In genomic region chr2:27887122-27887521, GRCh38 we compare ENCODE assay signal across 1 cellular context.
TF ChIP-seq lines count a peak whose summit lies in the region.

No MANE protein-coding gene starts in this region.

TF ChIP-seq in SK-N-SH, 30 proteins besides CTCF, POLR2A, EP300 and RAD21:
- TF ChIP-seq SMC3 (IDR thresholded peaks at IDR 0.05; ENCODE audit: low read depth, low read length) (no peak), MAX (IDR thresholded peaks at IDR 0.05; ENCODE audit: low read depth) (no peak), PBX3 (IDR thresholded peaks at IDR 0.05) (no peak), ELF1 (IDR thresholded peaks at IDR 0.05) (no peak), USF2 (IDR thresholded peaks at IDR 0.05; ENCODE audit: borderline replicate concordance, low read depth, low read length) (no peak), FOXM1 (IDR thresholded peaks at IDR 0.05; ENCODE audit: low read depth) (no peak), CHD2 (IDR thresholded peaks at IDR 0.05; ENCODE audit: low read length, partially characterized antibody) (no peak), IRF3 (IDR thresholded peaks at IDR 0.05; ENCODE audit: low read depth, low read length) (no peak), GABPA (IDR thresholded peaks at IDR 0.05; ENCODE audit: low read depth) (no peak), JUND (IDR thresholded peaks at IDR 0.05) (no peak), TAF1 (IDR thresholded peaks at IDR 0.05; ENCODE audit: borderline replicate concordance, low read depth, low read length) (no peak), YY1 (IDR thresholded peaks at IDR 0.05; ENCODE audit: low read depth) (no peak), TCF12 (IDR thresholded peaks at IDR 0.05) (no peak), RFX5 (IDR thresholded peaks at IDR 0.05; ENCODE audit: low read length) (no peak), MEF2A (IDR thresholded peaks at IDR 0.05; ENCODE audit: borderline replicate concordance, low read depth) (no peak), NRF1 (IDR thresholded peaks at IDR 0.05; ENCODE audit: low read depth, low read length) (no peak), FOSL2 (IDR thresholded peaks at IDR 0.05; ENCODE audit: borderline replicate concordance, low read depth) (no peak), EZH2phosphoT487 (IDR thresholded peaks at IDR 0.05; ENCODE audit: borderline replicate concordance, low read depth) (no peak), POLR2AphosphoS5 (IDR thresholded peaks at IDR 0.05; ENCODE audit: low read depth, low read length) (no peak)
TF ChIP-seq in SK-N-SH: peak in this region for 0.
